In genomic region chr11:1870721-1871466, GRCh38 we compare ENCODE assay signal across 10 cellular contexts. TPM values are rescaled to one million over a fixed set of nuclear protein-coding genes. Genes with fewer than 3 reads are reported as not detected.
A peak's percentile ranks its signal among the peaks of the same experiment; 100 is the strongest.
DNase-seq lines count a peak whose midpoint lies in the region; ATAC-seq and TF ChIP-seq lines count a peak whose summit lies in the region.
"Had no signal": no experiment of that assay in that cellular context is flagged by ENCODE, and none has a peak within 500 bp of the region (broad histone marks: within the 10 kb centered on the region; RNA-seq: fewer than 3 reads in every experiment).

No MANE protein-coding gene starts in this region.

- H3K4me1 ChIP-seq in Caco-2 (no peaks in the 10 kb centered on the region), HAP-1 (no peaks in the 10 kb centered on the region)
- H3K4me1 ChIP-seq: right lobe of liver had no signal

- no peaks in the 10 kb centered on the region for H3K9me3 Mint-ChIP-seq in Caco-2 (ENCODE audit: unreplicated experiment)
- H3K9me3 Mint-ChIP-seq in activated CD4-positive, alpha-beta memory T cell treated with anti-CD3 and anti-CD28 coated beads for 36 hours: no peaks in the 10 kb centered on the region
- no peaks in the 10 kb centered on the region for H3K9me3 Mint-ChIP-seq in WTC11

- H3K36me3 ChIP-seq in Caco-2 (ENCODE audit: control insufficient read depth, insufficient read depth, low read length) (no peaks in the 10 kb centered on the region), HAP-1 (replicated peaks) (no peaks in the 10 kb centered on the region)
- H3K36me3 ChIP-seq: right lobe of liver had no signal

- no peak for ATAC-seq in HG03520 (IDR thresholded peaks at IDR 0.05; ENCODE audit: unreplicated experiment)
- ATAC-seq in WTC11: no peak

- H3K27me3 Mint-ChIP-seq in Caco-2 (ENCODE audit: insufficient read depth, unreplicated experiment) (peaks cover 2% of the 10 kb centered on the region), WTC11 (ENCODE audit: low read depth) (no peaks in the 10 kb centered on the region)
- no peaks in the 10 kb centered on the region for H3K27me3 Mint-ChIP-seq in activated CD4-positive, alpha-beta memory T cell treated with anti-CD3 and anti-CD28 coated beads for 36 hours

- H3K4me3 ChIP-seq in Caco-2 (ENCODE audit: low read depth, low read length) (no peak overlapping the region), fibroblast of mammary gland (ENCODE audit: control insufficient read depth, low read depth, low read length) (peak overlapping the region; percentile 47), HAP-1 (no peak overlapping the region)
- H3K4me3 ChIP-seq: right lobe of liver had no signal

- TF ChIP-seq CTCF in Caco-2 (IDR thresholded peaks at IDR 0.05; ENCODE audit: insufficient read depth in 1 of 2, low read depth in 1 of 2, low read length in 1 of 2, severe bottlenecking in 1 of 2, unreplicated experiment in 1 of 2) (no peak), fibroblast of mammary gland (conservative IDR thresholded peaks at IDR 0.05; ENCODE audit: control insufficient read depth, insufficient read depth, low read depth, low read length) (no peak), WTC11 (IDR thresholded peaks at IDR 0.05) (no peak)

- H3K27me3 ChIP-seq in Caco-2 (replicated peaks; ENCODE audit: control insufficient read depth, insufficient read depth, low read length) (no peaks in the 10 kb centered on the region; the same call in 1 of the 2 replicates), HAP-1 (ENCODE audit: low read depth) (peaks cover 26% of the 10 kb centered on the region; the same call in 1 of the 2 replicates)
- H3K27me3 ChIP-seq: right lobe of liver had no signal

- no peak overlapping the region for H3K27ac Mint-ChIP-seq in Caco-2 (ENCODE audit: unreplicated experiment)
- H3K27ac Mint-ChIP-seq in activated CD4-positive, alpha-beta memory T cell treated with anti-CD3 and anti-CD28 coated beads for 36 hours: no peak overlapping the region
- no peak overlapping the region for H3K27ac Mint-ChIP-seq in WTC11

- H3K36me3 Mint-ChIP-seq in Caco-2 (ENCODE audit: insufficient read depth, unreplicated experiment) (no peaks in the 10 kb centered on the region), WTC11 (no peaks in the 10 kb centered on the region)
- no peaks in the 10 kb centered on the region for H3K36me3 Mint-ChIP-seq in activated CD4-positive, alpha-beta memory T cell treated with anti-CD3 and anti-CD28 coated beads for 36 hours

- CTCF ChIA-PET in Caco-2 (lab: Charles Lee) (interaction anchor here (1.3 kb wide), 1 partner anchor 46 kb away, joined by 6 read pairs; no protein-coding TSS in a partner anchor), WTC11 (lab: Charles Lee) (interaction anchor here (0.9 to 3.0 kb wide), 9 partner anchors 12 to 280 kb away, joined by 3 to 18 read pairs (median 5); no protein-coding TSS in a partner anchor)
- CTCF ChIA-PET in activated CD4-positive, alpha-beta memory T cell treated with anti-CD3 and anti-CD28 coated beads for 36 hours (lab: Charles Lee): interaction anchor here (0.8 to 3.1 kb wide), 3 partner anchors 12 to 218 kb away, joined by 4 to 18 read pairs (median 7); no protein-coding TSS in a partner anchor

- no peaks in the 10 kb centered on the region for H3K9me3 ChIP-seq in Caco-2
- H3K9me3 ChIP-seq in HAP-1: no peaks in the 10 kb centered on the region
- H3K9me3 ChIP-seq: right lobe of liver had no signal

- H3K4me1 Mint-ChIP-seq in Caco-2 (ENCODE audit: low read depth, unreplicated experiment) (no peaks in the 10 kb centered on the region), WTC11 (no peaks in the 10 kb centered on the region; the same call in 1 of the 2 replicates)
- H3K4me1 Mint-ChIP-seq in activated CD4-positive, alpha-beta memory T cell treated with anti-CD3 and anti-CD28 coated beads for 36 hours (ENCODE audit: low read depth): peaks cover 50% of the 10 kb centered on the region

- in situ Hi-C loops in HAP-1 (cut with MboI; ENCODE audit: low sequenced_read_pairs): loop anchor here (25.0 kb wide), 1 partner anchor 291 kb away; the partner anchor contains the start of genes INS and TH

- H3K4me3 Mint-ChIP-seq in Caco-2 (ENCODE audit: unreplicated experiment) (peak overlapping the region; percentile 1), WTC11 (no peak overlapping the region)
- peak overlapping the region; percentile 13 for H3K4me3 Mint-ChIP-seq in activated CD4-positive, alpha-beta memory T cell treated with anti-CD3 and anti-CD28 coated beads for 36 hours

- intact Hi-C loops in Caco-2 (cut with micrococcal nuclease; ENCODE audit: unreplicated experiment): loop anchor here (1.0 kb wide), 1 partner anchor 34 kb away; no protein-coding TSS in a partner anchor
- intact Hi-C loops in activated CD4-positive, alpha-beta memory T cell treated with anti-CD3 and anti-CD28 coated beads for 36 hours (cut with micrococcal nuclease): loop anchor here (1.0 kb wide), 1 partner anchor 17 kb away; no protein-coding TSS in a partner anchor

- POLR2A ChIA-PET in Caco-2 (lab: Charles Lee) (no interaction called here), WTC11 (lab: Charles Lee) (no interaction called here)
- POLR2A ChIA-PET in activated CD4-positive, alpha-beta memory T cell treated with anti-CD3 and anti-CD28 coated beads for 36 hours (lab: Charles Lee): interaction anchor here (2.8 kb wide), 1 partner anchor 16 kb away, joined by 13 read pairs; no protein-coding TSS in a partner anchor

- BruUV-seq in Caco-2 (replicated peaks; lab: Mats Ljungman, UMichigan): no TSS peak

- DNase-seq in Caco-2 (no peak), fibroblast of mammary gland (ENCODE audit: low read depth) (no peak), retina (peak; percentile 44), WTC11 (ENCODE audit: low spot score) (no peak), HAP-1 (ENCODE audit: low spot score in 2 of 2) (no peak), globus pallidus (ENCODE audit: low spot score) (no peak)
- peak; percentile 51 for DNase-seq in activated CD4-positive, alpha-beta memory T cell treated with anti-CD3 and anti-CD28 coated beads for 36 hours

TF ChIP-seq in WTC11, 78 proteins besides CTCF, POLR2A, EP300 and RAD21 (continues in another document):
- TF ChIP-seq ZNF416 (CRISPR knock-in tag; IDR thresholded peaks at IDR 0.05) (no peak), CBFB (CRISPR knock-in tag; IDR thresholded peaks at IDR 0.05; ENCODE audit: low read depth) (no peak), NFATC4 (CRISPR knock-in tag; IDR thresholded peaks at IDR 0.05) (no peak), ZNF423 (CRISPR knock-in tag; IDR thresholded peaks at IDR 0.05) (no peak), NFYB (CRISPR knock-in tag; conservative IDR thresholded peaks at IDR 0.05; ENCODE audit: low read depth) (no peak), ZNF219 (CRISPR knock-in tag; IDR thresholded peaks at IDR 0.05; ENCODE audit: borderline replicate concordance) (no peak), AFF4 (CRISPR knock-in tag; IDR thresholded peaks at IDR 0.05; ENCODE audit: borderline replicate concordance) (no peak), ZNF121 (CRISPR knock-in tag; IDR thresholded peaks at IDR 0.05) (no peak), CDX4 (CRISPR knock-in tag; IDR thresholded peaks at IDR 0.05; ENCODE audit: borderline replicate concordance) (no peak), GTF2I (CRISPR knock-in tag; conservative IDR thresholded peaks at IDR 0.05) (no peak), SP1 (CRISPR knock-in tag; conservative IDR thresholded peaks at IDR 0.05) (no peak)

RNA-seq across cellular contexts. Expression of gene LSP1, which starts 18.0 kb away (rescaled TPM):
- 1.5 TPM in 1 of 2 replicates, not detected in the other for total RNA-seq in Caco-2 (2022)
- total RNA-seq in activated CD4-positive, alpha-beta memory T cell treated with anti-CD3 and anti-CD28 coated beads for 36 hours: 100 to 1,000 TPM; 179 to 181 TPM
- 0.77 to 1.7 TPM (median 1.0 TPM) in 3 replicates for total RNA-seq in WTC11 (2021)

RNA-seq across cellular contexts. Expression of gene PRR33, which starts 20.8 kb away (rescaled TPM):
- total RNA-seq in Caco-2 (2022) (not detected in 2 replicates), WTC11 (2021) (not detected in 3 replicates)
- total RNA-seq in activated CD4-positive, alpha-beta memory T cell treated with anti-CD3 and anti-CD28 coated beads for 36 hours: under 1 TPM in 1 of 2 experiments, not detected in 1; 0.07 TPM
- total RNA-seq: right lobe of liver; T-helper 1 cell treated with Interleukin-12 subunit alpha and Interleukin-12 subunit beta and Interleukin-4 antibody, amounts not matched to agents 30 ng/mL and 1 ng/mL, for 36 hours had no signal

RNA-seq across cellular contexts. Expression of gene TNNI2, which starts 32.1 kb away (rescaled TPM):
- total RNA-seq in Caco-2 (2022) (5.7 and 8.6 TPM in 2 replicates), WTC11 (2021) (0.41 TPM in 1 of 3 replicates, not detected in the others)
- total RNA-seq in activated CD4-positive, alpha-beta memory T cell treated with anti-CD3 and anti-CD28 coated beads for 36 hours: not detected
- total RNA-seq: T-helper 1 cell treated with Interleukin-12 subunit alpha and Interleukin-12 subunit beta and Interleukin-4 antibody, amounts not matched to agents 30 ng/mL and 1 ng/mL, for 36 hours had no signal

RNA-seq across cellular contexts. Expression of gene SYT8, which starts 36.1 kb away (rescaled TPM):
- total RNA-seq in Caco-2 (2022) (11.3 and 14.9 TPM in 2 replicates), WTC11 (2021) (0.37 TPM in 1 of 3 replicates, not detected in the others)
- total RNA-seq in activated CD4-positive, alpha-beta memory T cell treated with anti-CD3 and anti-CD28 coated beads for 36 hours: not detected
- total RNA-seq: T-helper 1 cell treated with Interleukin-12 subunit alpha and Interleukin-12 subunit beta and Interleukin-4 antibody, amounts not matched to agents 30 ng/mL and 1 ng/mL, for 36 hours had no signal

RNA-seq across cellular contexts. Expression of gene TNNT3, which starts 48.6 kb away (rescaled TPM):
- total RNA-seq in Caco-2 (2022) (0.88 and 2.8 TPM in 2 replicates), WTC11 (2021) (not detected in 3 replicates)
- 1 to 10 TPM; 6.0 to 6.8 TPM for total RNA-seq in activated CD4-positive, alpha-beta memory T cell treated with anti-CD3 and anti-CD28 coated beads for 36 hours

Comparison
In these comparisons a context has a peak if more than half of its experiments do, and no peak if none do; other contexts are left out.
1. DNase-seq: peak in activated CD4-positive, alpha-beta memory T cell treated with anti-CD3 and anti-CD28 coated beads for 36 hours (single experiment) and retina (single experiment); none in Caco-2 (0 of 2), fibroblast of mammary gland (single experiment), WTC11 (single experiment), HAP-1 (0 of 2) and globus pallidus (single experiment).
2. RNA of gene LSP1, which starts 18.0 kb away (total RNA-seq): 179 to 181 TPM in activated CD4-positive, alpha-beta memory T cell treated with anti-CD3 and anti-CD28 coated beads for 36 hours; 0.77 to 1.7 TPM in WTC11 and 1.5 TPM in Caco-2; every median in the first group is over 10 times any median in the second.